In genomic region chr9:97518909-97519307, GRCh38 we compare ENCODE assay signal across 10 cellular contexts. TPM values are rescaled to one million over a fixed set of nuclear protein-coding genes. Genes with fewer than 3 reads are reported as not detected.
DNase-seq lines count a peak whose midpoint lies in the region; ATAC-seq and TF ChIP-seq lines count a peak whose summit lies in the region.
"Had no signal": no experiment of that assay in that cellular context is flagged by ENCODE, and none has a peak within 500 bp of the region (broad histone marks: within the 10 kb centered on the region; RNA-seq: fewer than 3 reads in every experiment).

No MANE protein-coding gene starts in this region.

- peaks cover 3% of the 10 kb centered on the region for H3K4me1 ChIP-seq in fibroblast of lung (ENCODE audit: control insufficient read depth, extremely low read depth, insufficient read depth, low read length)

- H3K27me3 ChIP-seq in fibroblast of lung (ENCODE audit: control insufficient read depth, insufficient read depth, low read length): no peaks in the 10 kb centered on the region

- H3K4me2 ChIP-seq in fibroblast of lung (ENCODE audit: extremely low read depth, insufficient read depth, low read length): peak overlapping the region; percentile 33

- H3K9ac ChIP-seq in fibroblast of lung (ENCODE audit: insufficient read depth, low read length): no peak overlapping the region

- H3K27ac ChIP-seq in fibroblast of lung (ENCODE audit: insufficient read depth, low read length): no peak overlapping the region
- H3K27ac ChIP-seq: spleen had no signal

- H3K79me2 ChIP-seq in fibroblast of lung (ENCODE audit: control insufficient read depth, insufficient read depth, low read length): no peaks in the 10 kb centered on the region

- no peak for TF ChIP-seq CTCF in fibroblast of lung (conservative IDR thresholded peaks at IDR 0.05 in 1 of 2, IDR thresholded peaks at IDR 0.05 in 1 of 2; ENCODE audit: low read depth in 1 of 2, low read length in 2 of 2)

- no peaks in the 10 kb centered on the region for H3K9me3 ChIP-seq in fibroblast of lung (ENCODE audit: control insufficient read depth, insufficient read depth, low read depth, low read length)
- H3K9me3 ChIP-seq: spleen had no signal

- H4K20me1 ChIP-seq in fibroblast of lung (ENCODE audit: control insufficient read depth, extremely low read depth, insufficient read depth, low read length): no peaks in the 10 kb centered on the region

- no peak overlapping the region for H2AFZ ChIP-seq in fibroblast of lung (ENCODE audit: low read length)

- H3K36me3 ChIP-seq in fibroblast of lung (ENCODE audit: control insufficient read depth, insufficient read depth, low read length): no peaks in the 10 kb centered on the region
- H3K36me3 ChIP-seq: spleen had no signal

- DNase-seq in GM04503 (ENCODE audit: low read depth): peak; percentile 48
- DNase-seq in NCI-H2227 (lab: John Stamatoyannopoulos, UW; ENCODE audit: unreplicated experiment): peak; percentile 48
- peak; percentile 76 to 83 for DNase-seq in fibroblast of lung (ENCODE audit: low read depth in 2 of 2)
- DNase-seq in skeletal muscle cell (ENCODE audit: low read depth): peak; percentile 38
- no peak for DNase-seq in activated CD4-positive, alpha-beta T cell treated with anti-CD3 and anti-CD28 coated beads for 1 hour
- DNase-seq in NCI-H524 treated with DMSO at 0.1 percent for 48 hours (lab: John Stamatoyannopoulos, UW): no peak
- no peak for DNase-seq in left lobe of liver (ENCODE audit: low spot score)
- DNase-seq: effector CD4-positive, alpha-beta T cell; spleen had no signal

- ATAC-seq in left lobe of liver (no peak), HG02623 (IDR thresholded peaks at IDR 0.05; ENCODE audit: unreplicated experiment) (no peak)

- no peak overlapping the region for H3K4me3 ChIP-seq in fibroblast of lung (replicated peaks in 1 of 4; ENCODE audit: control extremely low read depth in 1 of 4, insufficient read depth in 1 of 4, low read depth in 3 of 4, low read length in 4 of 4)
- no peak overlapping the region for H3K4me3 ChIP-seq in skeletal muscle cell (ENCODE audit: low read depth, low read length)

RNA-seq across cellular contexts. Expression of gene TMOD1, which starts 17.4 kb away (rescaled TPM):
- 2.6 and 4.0 TPM in 2 replicates for total RNA-seq in fibroblast of lung
- polyA plus RNA-seq in fibroblast of lung: 0.98 and 3.6 TPM in 2 replicates
- 1.9 and 5.1 TPM in 2 replicates for polyA plus RNA-seq in fibroblast of lung (2012)
- 1.6 and 2.4 TPM in 2 replicates for polyA minus RNA-seq in fibroblast of lung (ENCODE audit: low replicate concordance)
- 10.6 TPM for total RNA-seq in left lobe of liver

Comparison
In these comparisons a context has a peak if more than half of its experiments do, and no peak if none do; other contexts are left out.
1. DNase-seq: peak in GM04503 (single experiment), NCI-H2227 (single experiment), fibroblast of lung (2 of 2) and skeletal muscle cell (single experiment); none in activated CD4-positive, alpha-beta T cell treated with anti-CD3 and anti-CD28 coated beads for 1 hour (single experiment), NCI-H524 treated with DMSO at 0.1 percent for 48 hours (single experiment) and left lobe of liver (single experiment).